10 cellular contexts compared by ENCODE assay signal in the genomic region with DNA sequence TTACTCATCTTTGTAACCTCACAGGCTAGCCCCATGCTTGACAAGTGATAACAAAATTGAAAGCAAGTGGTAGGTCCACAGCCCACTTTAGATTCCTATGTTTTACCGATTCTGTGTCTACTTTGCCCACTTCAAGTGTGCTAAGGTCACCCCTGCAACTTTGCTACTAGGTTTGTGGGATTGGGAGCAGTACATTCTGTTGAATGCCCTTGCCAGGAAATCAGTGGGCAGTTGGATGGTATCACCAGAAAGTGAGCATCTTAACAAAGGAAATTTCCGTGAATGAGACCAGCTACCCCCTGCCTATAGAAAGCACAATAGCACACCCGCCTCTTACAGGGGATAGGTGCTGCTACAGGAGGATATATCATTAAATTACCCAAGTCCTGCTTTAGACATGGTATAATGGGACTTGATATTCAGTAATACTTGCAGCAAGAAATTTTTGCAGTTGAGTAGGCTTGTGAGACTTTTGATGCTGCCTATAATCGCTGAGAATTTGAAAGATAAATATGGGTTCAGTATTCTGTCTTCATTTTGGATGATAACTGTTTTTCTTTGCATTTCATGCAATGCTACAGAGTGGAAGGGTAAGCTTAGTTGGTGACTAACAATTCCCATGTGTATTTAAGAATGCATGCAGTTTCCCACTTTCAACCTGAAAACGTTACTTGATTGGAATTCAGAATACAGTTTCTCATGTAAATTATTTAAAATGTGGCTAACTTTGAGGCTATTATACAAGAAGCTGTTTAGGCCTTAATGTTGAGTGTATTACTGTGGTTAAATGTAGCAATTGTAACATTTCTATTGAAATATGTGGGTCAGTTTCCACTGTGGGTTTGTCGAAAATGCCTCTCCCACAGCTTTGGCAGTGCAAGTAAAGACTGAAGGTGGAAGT. TPM values are rescaled to one million over a fixed set of nuclear protein-coding genes. Genes with fewer than 3 reads are reported as not detected.
A peak's percentile ranks its signal among the peaks of the same experiment; 100 is the strongest.
DNase-seq lines count a peak whose midpoint lies in the region; ATAC-seq, FAIRE-seq and TF ChIP-seq lines count a peak whose summit lies in the region.
"Had no signal": no experiment of that assay in that cellular context is flagged by ENCODE, and none has a peak within 500 bp of the region (broad histone marks: within the 10 kb centered on the region; RNA-seq: fewer than 3 reads in every experiment).

No MANE protein-coding gene starts in this region.

- H3K4me3 ChIP-seq in CD8-positive, alpha-beta T cell (ENCODE audit: low read depth, low read length): no peak overlapping the region
- no peak overlapping the region for H3K4me3 ChIP-seq in GM12878
- no peak overlapping the region for H3K4me3 ChIP-seq in body of pancreas
- H3K4me3 ChIP-seq: spleen had no signal

- H3K56ac ChIP-seq in H9 (ENCODE audit: insufficient read length, low read depth, low read length): no peak overlapping the region

- no peak overlapping the region for H2AFZ ChIP-seq in H9 (ENCODE audit: low read length)
- H2AFZ ChIP-seq in GM12878 (ENCODE audit: control insufficient read depth, low read depth, low read length): no peak overlapping the region

- H3K9me3 Mint-ChIP-seq in CD8-positive, alpha-beta T cell: no peaks in the 10 kb centered on the region
- H3K9me3 Mint-ChIP-seq in H9: no peaks in the 10 kb centered on the region
- H3K9me3 Mint-ChIP-seq in nephron progenitor cell: no peaks in the 10 kb centered on the region

- H3T11ph ChIP-seq in H9 (ENCODE audit: low read length): no peak overlapping the region

- CTCF ChIA-PET in CD8-positive, alpha-beta T cell (lab: Charles Lee): interaction anchor here (2.6 kb wide), 1 partner anchor 15 kb away, joined by 10 read pairs; no protein-coding TSS in a partner anchor
- CTCF ChIA-PET in GM12878 (lab: Yijun Ruan, JAX): no interaction called here

- no peak overlapping the region for H3K18ac ChIP-seq in H9 (ENCODE audit: insufficient read length, low read depth, low read length)

- no peak for DNase-seq in CD8-positive, alpha-beta T cell
- no peak for DNase-seq in H9
- no peak for DNase-seq in GM12878 (ENCODE audit: low read depth, low spot score)
- no peak for DNase-seq in nephron progenitor cell
- no peak for DNase-seq in body of pancreas
- no peak for DNase-seq in T-helper 2 cell
- no peak for DNase-seq in DMS79 (lab: John Stamatoyannopoulos, UW)
- DNase-seq: NCI-H2081, spleen, T1000 had no signal

- no peak overlapping the region for H2BK5ac ChIP-seq in H9 (ENCODE audit: insufficient read length, low read length)

- no peak overlapping the region for H2AK5ac ChIP-seq in H9 (ENCODE audit: insufficient read length, low read length)

- no peaks in the 10 kb centered on the region for H3K27me3 Mint-ChIP-seq in CD8-positive, alpha-beta T cell (ENCODE audit: low read depth)
- no peaks in the 10 kb centered on the region for H3K27me3 Mint-ChIP-seq in H9 (ENCODE audit: low read depth)
- H3K27me3 Mint-ChIP-seq in nephron progenitor cell (ENCODE audit: low read depth, poor library complexity): no peaks in the 10 kb centered on the region

- H4K20me1 ChIP-seq in H9 (ENCODE audit: control insufficient read depth, insufficient read depth, insufficient read length): no peaks in the 10 kb centered on the region
- H4K20me1 ChIP-seq in GM12878 (ENCODE audit: control insufficient read depth, insufficient read depth): no peaks in the 10 kb centered on the region

- no peak overlapping the region for H4K5ac ChIP-seq in H9 (ENCODE audit: insufficient read length, low read depth, low read length)

- H4K91ac ChIP-seq in H9 (ENCODE audit: insufficient read length, low read depth, low read length): no peak overlapping the region

- SMC1A ChIA-PET in GM12878 (lab: Charles Lee; ENCODE audit: uncharacterized antibody, unreplicated experiment): interaction anchor here (0.6 kb wide), 1 partner anchor 161 kb away, joined by 3 read pairs; no protein-coding TSS in a partner anchor

- no peak overlapping the region for H2BK120ac ChIP-seq in H9 (ENCODE audit: low read depth, low read length, poor library complexity, severe bottlenecking)

- TF ChIP-seq RAD21 in GM12878 (IDR thresholded peaks at IDR 0.05; ENCODE audit: insufficient read depth, low read depth, low read length): no peak

- no CpG with 5 or more reads among the region's 6 CpGs for WGBS in H9 (ENCODE audit: extremely low coverage, insufficient read length, low lambda C conversion rate)
- 48% methylated on average over 6 of the region's 6 CpGs for WGBS in GM12878 (ENCODE audit: insufficient coverage, insufficient replicate concordance, low lambda C conversion rate, missing lambda C conversion rate)
- WGBS in body of pancreas, 2 donors: 64 to 67% methylated on average over 6 of the region's 6 CpGs

- no peaks in the 10 kb centered on the region for H3K4me1 ChIP-seq in CD8-positive, alpha-beta T cell (ENCODE audit: insufficient read depth, low read length)
- peaks cover 6% of the 10 kb centered on the region; the same call in 1 of the 2 replicates for H3K4me1 ChIP-seq in H9 (ENCODE audit: insufficient read depth, low read length)
- H3K4me1 ChIP-seq in GM12878 (ENCODE audit: control insufficient read depth, insufficient read depth, low read length): no peaks in the 10 kb centered on the region
- H3K4me1 ChIP-seq in body of pancreas: no peaks in the 10 kb centered on the region

- FAIRE-seq in GM12878 (lab: Jason Lieb, UNC): no peak

- H2BK15ac ChIP-seq in H9 (ENCODE audit: low read depth, low read length): no peak overlapping the region

- peak overlapping the region; percentile 39 for H3K27ac Mint-ChIP-seq in CD8-positive, alpha-beta T cell
- H3K27ac Mint-ChIP-seq in H9 (peak overlapping the region; percentile 55 to 78 (median 66); a peak in 5 of 7 replicates), nephron progenitor cell (peak overlapping the region; percentile 74)

- H3K36me3 Mint-ChIP-seq in CD8-positive, alpha-beta T cell: peaks cover 7% of the 10 kb centered on the region
- H3K36me3 Mint-ChIP-seq in H9 (ENCODE audit: insufficient read depth in 1 of 3, low read depth in 3 of 3) (peaks cover 0 to 11% (median 6%) of the 10 kb centered on the region in 3 experiments; a peak in 4 of 7 replicates), nephron progenitor cell (ENCODE audit: low read depth) (no peaks in the 10 kb centered on the region)

- no peak for TF ChIP-seq EP300 in GM12878 (IDR thresholded peaks at IDR 0.05; ENCODE audit: borderline replicate concordance in 1 of 2, control insufficient read depth in 1 of 2, low read depth in 2 of 2, low read length in 2 of 2)

- H3K14ac ChIP-seq in H9 (ENCODE audit: insufficient read depth, low read length): no peak overlapping the region

- no peaks in the 10 kb centered on the region for H3K9me3 ChIP-seq in CD8-positive, alpha-beta T cell (ENCODE audit: low read length)
- H3K9me3 ChIP-seq in H9 (ENCODE audit: control insufficient read depth, low read depth, low read length) (no peaks in the 10 kb centered on the region), GM12878 (replicated peaks; ENCODE audit: control insufficient read depth, insufficient read depth, low read length) (no peaks in the 10 kb centered on the region), body of pancreas (no peaks in the 10 kb centered on the region)
- H3K9me3 ChIP-seq: spleen had no signal

- H2BK20ac ChIP-seq in H9 (ENCODE audit: low read depth, low read length, poor library complexity, severe bottlenecking): no peak overlapping the region

- no peak overlapping the region for H3K23ac ChIP-seq in H9 (ENCODE audit: insufficient read length, low read depth, low read length)

- POLR2A ChIA-PET in CD8-positive, alpha-beta T cell (lab: Charles Lee): no interaction called here
- POLR2A ChIA-PET in GM12878 (lab: Charles Lee): no interaction called here

- no peaks in the 10 kb centered on the region for H3K36me3 ChIP-seq in CD8-positive, alpha-beta T cell (ENCODE audit: insufficient read depth, low read length)
- H3K36me3 ChIP-seq in GM12878 (ENCODE audit: control insufficient read depth in 2 of 2, insufficient read depth in 2 of 2, low read length in 1 of 2) (no peaks in the 10 kb centered on the region; a peak in 1 of 4 replicates), body of pancreas (replicated peaks in 1 of 2; ENCODE audit: insufficient read depth in 1 of 2, low read depth in 2 of 2) (no peaks in the 10 kb centered on the region)

- no peak overlapping the region for H3K4me3 Mint-ChIP-seq in CD8-positive, alpha-beta T cell
- H3K4me3 Mint-ChIP-seq in H9: no peak overlapping the region
- H3K4me3 Mint-ChIP-seq in nephron progenitor cell: no peak overlapping the region

- intact Hi-C loops in CD8-positive, alpha-beta T cell (cut with DNase I, micrococcal nuclease): no loop called here
- intact Hi-C loops in GM12878 (cut with micrococcal nuclease; ENCODE audit: unreplicated experiment): no loop called here
- intact Hi-C loops in body of pancreas (cut with DNase I): no loop called here

- no peaks in the 10 kb centered on the region for H3K23me2 ChIP-seq in H9 (ENCODE audit: insufficient read length, low read depth, low read length, poor library complexity, severe bottlenecking)

- H3K79me2 ChIP-seq in H9 (ENCODE audit: insufficient read depth, low read length): no peaks in the 10 kb centered on the region
- H3K79me2 ChIP-seq in GM12878 (ENCODE audit: control insufficient read depth, insufficient read depth, low read length): no peaks in the 10 kb centered on the region

- H3K27ac ChIP-seq in CD8-positive, alpha-beta T cell (ENCODE audit: low read depth, low read length): no peak overlapping the region
- no peak overlapping the region for H3K27ac ChIP-seq in H9 (ENCODE audit: insufficient read length, low read depth, low read length)
- H3K27ac ChIP-seq in GM12878 (ENCODE audit: control insufficient read depth, insufficient read depth): no peak overlapping the region
- no peak overlapping the region for H3K27ac ChIP-seq in body of pancreas
- H3K27ac ChIP-seq: spleen had no signal

- ATAC-seq in CD8-positive, alpha-beta T cell: no peak
- no peak for ATAC-seq in GM12878
- no peak for ATAC-seq in body of pancreas

- no peaks in the 10 kb centered on the region for H3K79me1 ChIP-seq in H9 (ENCODE audit: insufficient read depth, low read depth, low read length, poor library complexity, severe bottlenecking)

- no peak for TF ChIP-seq POLR2A in GM12878 (IDR thresholded peaks at IDR 0.05; ENCODE audit: low read depth, low read length)
- no peak for TF ChIP-seq POLR2A in body of pancreas (IDR thresholded peaks at IDR 0.05)

- H3K9ac ChIP-seq in H9 (ENCODE audit: extremely low read depth, insufficient read length, low read length) (no peak overlapping the region), GM12878 (ENCODE audit: control insufficient read depth, insufficient read depth, low read length) (no peak overlapping the region)

- peaks cover 16% of the 10 kb centered on the region for H3K4me1 Mint-ChIP-seq in CD8-positive, alpha-beta T cell (ENCODE audit: low read depth)
- H3K4me1 Mint-ChIP-seq in H9: peaks cover 23 to 31% of the 10 kb centered on the region in 2 experiments
- peaks cover 33% of the 10 kb centered on the region for H3K4me1 Mint-ChIP-seq in nephron progenitor cell

- no peak overlapping the region for H2BK12ac ChIP-seq in H9 (ENCODE audit: insufficient read length, low read depth, low read length)

- BruUV-seq in GM12878 (replicated peaks; lab: Mats Ljungman, UMichigan): TSS peak; percentile 13

- no peak overlapping the region for H3K4ac ChIP-seq in H9 (ENCODE audit: low read depth, low read length)

- H4K8ac ChIP-seq in H9 (replicated peaks; ENCODE audit: insufficient read length, low read depth, low read length): no peak overlapping the region

- H3K4me2 ChIP-seq in H9 (ENCODE audit: insufficient read depth, insufficient read length, low read length) (no peak overlapping the region), GM12878 (ENCODE audit: control insufficient read depth, insufficient read depth) (no peak overlapping the region)

- RAD21 ChIA-PET in GM12878 (lab: Charles Lee; ENCODE audit: unreplicated experiment): no interaction called here

- no peak for TF ChIP-seq CTCF in CD8-positive, alpha-beta T cell (IDR thresholded peaks at IDR 0.05)
- TF ChIP-seq CTCF in H9 (conservative IDR thresholded peaks at IDR 0.05) (no peak), GM12878 (IDR thresholded peaks at IDR 0.05 in 2 of 3, conservative IDR thresholded peaks at IDR 0.05 in 1 of 3; ENCODE audit: control insufficient read depth in 2 of 3, extremely low read depth in 1 of 3, insufficient read depth in 1 of 3, low read depth in 3 of 3, low read length in 3 of 3) (no peak), nephron progenitor cell (IDR thresholded peaks at IDR 0.05) (no peak), body of pancreas (IDR thresholded peaks at IDR 0.05) (no peak)

- in situ Hi-C loops in GM12878 (cut with MboI): no loop called here

- H3K27me3 ChIP-seq in CD8-positive, alpha-beta T cell (ENCODE audit: insufficient read depth, low read length): no peaks in the 10 kb centered on the region
- H3K27me3 ChIP-seq in H9 (ENCODE audit: insufficient read depth, low read length) (no peaks in the 10 kb centered on the region), GM12878 (replicated peaks in 1 of 2; ENCODE audit: control insufficient read depth in 2 of 2, insufficient read depth in 2 of 2, low read length in 1 of 2) (no peaks in the 10 kb centered on the region), body of pancreas (no peaks in the 10 kb centered on the region)
- H3K27me3 ChIP-seq: spleen had no signal

RNA-seq across cellular contexts. Expression of a gene that starts 9.5 kb away (rescaled TPM):
- 10 to 100 TPM in 1 of 2 experiments, 1 to 10 TPM in 1; 9.5 to 11.0 TPM for total RNA-seq in CD8-positive, alpha-beta T cell
- total RNA-seq in H9 (2021) (4.4 and 6.1 TPM in 2 replicates), GM12878 (2014; rRNA removed) (4.7 and 6.8 TPM in 2 replicates), GM12878 (2014; rRNA removed; fragmentation: Illumina TruSeq; extraction: Trizol) (6.8 TPM in 2 replicates), GM12878 (2021) (3.8 and 4.0 TPM in 2 replicates), body of pancreas (10 to 100 TPM in 1 of 2 donors, 1 to 10 TPM in 1; 6.7 to 11.5 TPM)
- total RNA-seq in GM12878 (2013; cell fraction: nucleolus; rRNA removed): 65.7 and 67.6 TPM in 2 replicates
- polyA plus RNA-seq in GM12878 (2011; ENCODE audit: low read depth): 1.9 TPM
- polyA plus RNA-seq in GM12878 (2011; rRNA removed) (4.5 and 5.6 TPM in 2 replicates), GM12878 (2014; fragmentation: Illumina TruSeq; extraction: Trizol) (3.9 and 4.4 TPM in 2 replicates), GM12878 (2014; fragmentation: Nextera tagmentation; extraction: Ambion mirVana) (1 to 10 TPM in 1 of 2 experiments, under 1 TPM in 1; 0.84 to 2.2 TPM), GM12878 (2014; rRNA removed) (2.8 and 3.3 TPM in 2 replicates), GM12878 (2016; fragmentation: Nextera tagmentation; extraction: Ambion mirVana) (1 to 10 TPM; 1.2 to 2.7 TPM)
- polyA plus RNA-seq in GM12878 (2011; cell fraction: cytosol; rRNA removed): 1.4 and 1.6 TPM in 2 replicates
- 8.4 and 9.9 TPM in 2 replicates for polyA plus RNA-seq in GM12878 (2011; cell fraction: nucleus; rRNA removed)
- 1.7 and 2.0 TPM in 2 replicates for polyA plus RNA-seq in GM12878 (2012)
- 15.1 and 20.2 TPM in 2 replicates for polyA minus RNA-seq in GM12878 (2011; rRNA and poly(A)+ RNA removed)
- 3.2 and 4.2 TPM in 2 replicates for polyA minus RNA-seq in GM12878 (2011; cell fraction: cytosol; rRNA and poly(A)+ RNA removed)
- 15.1 and 22.0 TPM in 2 replicates for polyA minus RNA-seq in GM12878 (2011; cell fraction: nucleus; rRNA and poly(A)+ RNA removed)
